Comparison of ENCODE assay signal across 8 cellular contexts in genomic region chr7:43810195-43810941, GRCh38. TPM values are rescaled to one million over a fixed set of nuclear protein-coding genes. Genes with fewer than 3 reads are reported as not detected.
DNase-seq lines count a peak whose midpoint lies in the region; ATAC-seq, FAIRE-seq and TF ChIP-seq lines count a peak whose summit lies in the region.
"Not testable (repeated sequence)": the region's sequence is repeated elsewhere in the genome, so short reads cannot be mapped to it uniquely, and the experiment has no call there.

No MANE protein-coding gene starts in this region.

- H3K36me3 Mint-ChIP-seq in activated CD4-positive, alpha-beta T cell treated with anti-CD3 and anti-CD28 coated beads, Interleukin-2, amount 10 ng/mL, durations not matched to agents 7 days and 5 days (ENCODE audit: low read depth) = not testable (repeated sequence)

- not testable (repeated sequence) for H3K9me3 ChIP-seq in DOHH2 (ENCODE audit: control insufficient read depth, insufficient read depth, low read length); Panc1 (ENCODE audit: control insufficient read depth, insufficient read depth, low read depth, low read length); K562 (replicated peaks; ENCODE audit: control insufficient read depth, insufficient read depth, low read depth, low read length); cardiac muscle cell (ENCODE audit: low read depth); parathyroid adenoma (ENCODE audit: control insufficient read depth, low read length); uterus

- H3K27me3 Mint-ChIP-seq in activated CD4-positive, alpha-beta T cell treated with anti-CD3 and anti-CD28 coated beads, Interleukin-2, amount 10 ng/mL, durations not matched to agents 7 days and 5 days = peaks cover 11% of the 10 kb centered on the region

- H3K4me1 Mint-ChIP-seq in activated CD4-positive, alpha-beta T cell treated with anti-CD3 and anti-CD28 coated beads, Interleukin-2, amount 10 ng/mL, durations not matched to agents 7 days and 5 days = not testable (repeated sequence)

- H3K27ac Mint-ChIP-seq in activated CD4-positive, alpha-beta T cell treated with anti-CD3 and anti-CD28 coated beads, Interleukin-2, amount 10 ng/mL, durations not matched to agents 7 days and 5 days = not testable (repeated sequence)

- ATAC-seq in Panc1 (peak; percentile 72; the same call in 1 of the 2 replicates), K562 (peak; percentile 97)

- not testable (repeated sequence) for H3K36me3 ChIP-seq in DOHH2 (ENCODE audit: control insufficient read depth, low read length); KMS-11 (ENCODE audit: insufficient read depth); Panc1 (ENCODE audit: control insufficient read depth, insufficient read depth, low read length); K562 (ENCODE audit: control insufficient read depth, insufficient read depth, low read length); cardiac muscle cell; parathyroid adenoma (ENCODE audit: control insufficient read depth, insufficient read depth, low read length); uterus

- H3K4me1 ChIP-seq in DOHH2 (ENCODE audit: control insufficient read depth, low read length); Panc1 (ENCODE audit: control insufficient read depth, insufficient read depth, low read length); K562 (replicated peaks in 1 of 2; ENCODE audit: control insufficient read depth in 2 of 2, insufficient read depth in 2 of 2, low read length in 2 of 2); cardiac muscle cell (ENCODE audit: low read depth); parathyroid adenoma; uterus: not testable (repeated sequence)
- peaks cover 12% of the 10 kb centered on the region for H3K4me1 ChIP-seq in KMS-11 (ENCODE audit: low read depth, poor library complexity, severe bottlenecking)

- TF ChIP-seq CTCF in DOHH2 (IDR thresholded peaks at IDR 0.05; ENCODE audit: low read depth, low read length, poor library complexity, severe bottlenecking) (peak; percentile 76), KMS-11 (conservative IDR thresholded peaks at IDR 0.05; ENCODE audit: low read depth, low read length) (peak; percentile 88), K562 (IDR thresholded peaks at IDR 0.05 in 2 of 3, conservative IDR thresholded peaks at IDR 0.05 in 1 of 3; ENCODE audit: insufficient read depth in 2 of 3, low read depth in 1 of 3, low read length in 3 of 3) (peak; percentile 79 to 92 (median 79)), cardiac muscle cell (IDR thresholded peaks at IDR 0.05; ENCODE audit: low read depth, low read length) (peak; percentile 36), parathyroid adenoma (IDR thresholded peaks at IDR 0.05) (peak; percentile 21), uterus (IDR thresholded peaks at IDR 0.05) (peak in 3 of 4 experiments; percentile 5 to 31 (median 9))
- not testable (repeated sequence) for TF ChIP-seq CTCF in Panc1 (IDR thresholded peaks at IDR 0.05)

- WGBS in K562 (ENCODE audit: insufficient coverage, low coverage, missing lambda C conversion rate) = 23% methylated on average over 15 of the region's 16 CpGs

- TF ChIP-seq EP300 in K562 (IDR thresholded peaks at IDR 0.05; ENCODE audit: low read length) = not testable (repeated sequence)

- H3K9me3 Mint-ChIP-seq in activated CD4-positive, alpha-beta T cell treated with anti-CD3 and anti-CD28 coated beads, Interleukin-2, amount 10 ng/mL, durations not matched to agents 7 days and 5 days = not testable (repeated sequence)

- intact Hi-C loops in Panc1 (cut with micrococcal nuclease; ENCODE audit: unreplicated experiment); uterus (cut with DNase I; ENCODE audit: low total_unique reads): not testable (repeated sequence)
- intact Hi-C loops in K562 (cut with micrococcal nuclease) = loop anchor here (1.0 to 5.0 kb wide), 4 partner anchors 28 to 228 kb away; partner anchors contain the start of gene COA1

- POLR2A ChIA-PET in Panc1 (lab: Charles Lee); activated CD4-positive, alpha-beta T cell treated with anti-CD3 and anti-CD28 coated beads, Interleukin-2, amount 10 ng/mL, durations not matched to agents 7 days and 5 days (lab: Charles Lee): not testable (repeated sequence)
- POLR2A ChIA-PET in K562 (lab: Yijun Ruan, JAX) = interaction anchor here (0.6 to 1.0 kb wide), 2 partner anchors 19 to 32 kb away, joined by 4 to 7 read pairs; no protein-coding TSS in a partner anchor

- peaks cover 13% of the 10 kb centered on the region; the same call in 1 of the 2 replicates for H3K27me3 ChIP-seq in DOHH2 (ENCODE audit: control insufficient read depth, low read length)
- not testable (repeated sequence) for H3K27me3 ChIP-seq in KMS-11 (ENCODE audit: insufficient read depth, low read depth); Panc1 (ENCODE audit: control insufficient read depth, insufficient read depth, low read length); K562 (ENCODE audit: control insufficient read depth in 2 of 2, insufficient read depth in 2 of 2, low read length in 2 of 2); cardiac muscle cell; parathyroid adenoma (ENCODE audit: control insufficient read depth, insufficient read depth, low read length); uterus

- TF ChIP-seq POLR2A in K562 (conservative IDR thresholded peaks at IDR 0.05); uterus (IDR thresholded peaks at IDR 0.05): not testable (repeated sequence)

- not testable (repeated sequence) for H2AFZ ChIP-seq in KMS-11 (ENCODE audit: low read depth); K562 (ENCODE audit: low read depth, low read length); parathyroid adenoma

- H3K79me2 ChIP-seq in DOHH2 (ENCODE audit: control insufficient read depth, low read length); KMS-11 (ENCODE audit: insufficient read depth, low read depth); K562 (ENCODE audit: control insufficient read depth, insufficient read depth, low read length); parathyroid adenoma: not testable (repeated sequence)

- H3K4me2 ChIP-seq in DOHH2 (ENCODE audit: low read length); K562 (ENCODE audit: insufficient read depth, low read length); parathyroid adenoma (ENCODE audit: low read length): not testable (repeated sequence)
- H3K4me2 ChIP-seq in KMS-11 = peak overlapping the region; percentile 13; the same call in 1 of the 2 replicates

- H3F3A ChIP-seq in DOHH2 (ENCODE audit: control insufficient read depth, insufficient read depth) = not testable (repeated sequence)

- TF ChIP-seq RAD21 in K562 (CRISPR knock-in tag; conservative IDR thresholded peaks at IDR 0.05 in 1 of 2, IDR thresholded peaks at IDR 0.05 in 1 of 2) = peak; percentile 75 to 86

- not testable (repeated sequence) for H3K27ac ChIP-seq in DOHH2 (ENCODE audit: low read depth, low read length); KMS-11; Panc1 (ENCODE audit: low read length); K562 (ENCODE audit: extremely low read depth, low read depth, low read length); cardiac muscle cell; parathyroid adenoma; uterus

- in situ Hi-C loops in Panc1 (cut with HindIII; ENCODE audit: low pct_unique_long_range_greater_than_20kb, low sequenced_read_pairs); K562 (cut with MboI): not testable (repeated sequence)

- CTCF ChIA-PET in Panc1 (lab: Charles Lee) = interaction anchor here (0.8 kb wide), 1 partner anchor 228 kb away, joined by 3 read pairs; the partner anchor contains the start of gene STK17A
- CTCF ChIA-PET in activated CD4-positive, alpha-beta T cell treated with anti-CD3 and anti-CD28 coated beads, Interleukin-2, amount 10 ng/mL, durations not matched to agents 7 days and 5 days (lab: Charles Lee) = not testable (repeated sequence)
- CTCF ChIA-PET in K562 (lab: Yijun Ruan, JAX; ENCODE audit: low intra/inter-chr PET ratio) = interaction anchor here (1.0 to 2.7 kb wide), 3 partner anchors 28 to 228 kb away, joined by 3 to 15 read pairs (median 6); partner anchors contain the start of gene STK17A

- BruUV-seq in Panc1 (replicated peaks; lab: Mats Ljungman, UMichigan); K562 (replicated peaks; lab: Mats Ljungman, UMichigan): not testable (repeated sequence)

- not testable (repeated sequence) for H3K4me3 ChIP-seq in DOHH2 (ENCODE audit: low read length); KMS-11 (IDR thresholded peaks at IDR 0.05; ENCODE audit: insufficient read depth, low read depth, low read length); Panc1 (ENCODE audit: low read depth in 2 of 2, low read length in 2 of 2); K562; cardiac muscle cell; parathyroid adenoma (ENCODE audit: low read depth, low read length); uterus

- H3K9me2 ChIP-seq in DOHH2 (replicated peaks; ENCODE audit: control insufficient read depth, low read length) = not testable (repeated sequence)

- H3K9me1 ChIP-seq in K562 (ENCODE audit: control insufficient read depth, insufficient read depth, low read length) = not testable (repeated sequence)

- H3K4me3 Mint-ChIP-seq in activated CD4-positive, alpha-beta T cell treated with anti-CD3 and anti-CD28 coated beads, Interleukin-2, amount 10 ng/mL, durations not matched to agents 7 days and 5 days = not testable (repeated sequence)

- not testable (repeated sequence) for H3K9ac ChIP-seq in KMS-11, parathyroid adenoma
- H3K9ac ChIP-seq in K562 (ENCODE audit: insufficient read depth in 1 of 2, low read depth in 2 of 2, low read length in 2 of 2) = peak overlapping the region in 1 of 2 experiments; percentile 4; a peak in 1 of 4 replicates

- H4K20me1 ChIP-seq in DOHH2 (ENCODE audit: control insufficient read depth, insufficient read depth, low read depth, low read length); KMS-11 (ENCODE audit: insufficient read depth); K562 (replicated peaks; ENCODE audit: control insufficient read depth, insufficient read depth, low read length): not testable (repeated sequence)

- not testable (repeated sequence) for DNase-seq in Panc1 (ENCODE audit: low read depth, low spot score)
- DNase-seq in activated CD4-positive, alpha-beta T cell treated with anti-CD3 and anti-CD28 coated beads, Interleukin-2, amount 10 ng/mL, durations not matched to agents 7 days and 5 days = peak; percentile 18
- DNase-seq in K562 (ENCODE audit: extremely low read depth in 1 of 4, low spot score in 3 of 4) = peak; percentile 23 to 86 (median 56)
- peak; percentile 4 to 26 for DNase-seq in cardiac muscle cell (ENCODE audit: low read depth in 1 of 2, low spot score in 1 of 2)
- peak; percentile 37 for DNase-seq in uterus

- peak; percentile 85 for FAIRE-seq in K562 (lab: Jason Lieb, UNC)

RNA-seq across cellular contexts. Expression of gene BLVRA, which starts 51.9 kb away (rescaled TPM):
- 85.5 TPM for total RNA-seq in Panc1 (2021; ENCODE audit: unreplicated experiment)
- polyA plus RNA-seq in Panc1 (2012; ENCODE audit: insufficient read length) = 130 TPM
- total RNA-seq in activated CD4-positive, alpha-beta T cell treated with anti-CD3 and anti-CD28 coated beads, Interleukin-2, amount 10 ng/mL, durations not matched to agents 7 days and 5 days = 10 to 100 TPM; 22.0 to 29.4 TPM
- 13.8 and 14.5 TPM in 2 replicates for total RNA-seq in K562 (2011; cell fraction: chromatin; rRNA removed; ENCODE audit: low replicate concordance)
- 9.5 and 15.5 TPM in 2 replicates for total RNA-seq in K562 (2011; cell fraction: nucleolus; rRNA removed)
- 13.6 and 14.7 TPM in 2 replicates for total RNA-seq in K562 (2011; cell fraction: nucleoplasm; rRNA removed)
- total RNA-seq in K562 (2014; rRNA removed) = 48.2 and 59.6 TPM in 2 replicates
- 54.4 and 54.8 TPM in 2 replicates for total RNA-seq in K562 (2014; rRNA removed; fragmentation: Illumina TruSeq; extraction: Trizol)
- total RNA-seq in K562 (2015; rRNA removed; fragmentation: Illumina TruSeq; extraction: Trizol) = 48.3 and 48.5 TPM in 2 replicates
- total RNA-seq in K562 (2021) = 50.9 and 56.6 TPM in 2 replicates
- polyA plus RNA-seq in K562 (2011; rRNA removed) = 52.5 and 61.5 TPM in 2 replicates
- polyA plus RNA-seq in K562 (2011; cell fraction: cytosol; rRNA removed) = 29.0 and 42.5 TPM in 2 replicates
- polyA plus RNA-seq in K562 (2011; cell fraction: nucleus; rRNA removed) = 11.2 and 19.2 TPM in 2 replicates
- polyA plus RNA-seq in K562 (2012) = 79.1 and 113 TPM in 2 replicates
- 64.2 and 69.0 TPM in 2 replicates for polyA plus RNA-seq in K562 (2014; fragmentation: Illumina TruSeq; extraction: Trizol)
- polyA plus RNA-seq in K562 (2014; fragmentation: Nextera tagmentation; extraction: Ambion mirVana) = 100 to 1,000 TPM; 125 to 147 TPM
- 77.7 and 79.7 TPM in 2 replicates for polyA plus RNA-seq in K562 (2014; rRNA removed)
- 36.3 and 37.4 TPM in 2 replicates for polyA minus RNA-seq in K562 (2011; rRNA and poly(A)+ RNA removed)
- 20.9 and 23.4 TPM in 2 replicates for polyA minus RNA-seq in K562 (2011; cell fraction: cytosol; rRNA and poly(A)+ RNA removed)
- polyA minus RNA-seq in K562 (2011; cell fraction: nucleus; rRNA and poly(A)+ RNA removed) = 6.1 and 10.4 TPM in 2 replicates
- total RNA-seq in cardiac muscle cell = 34.0 and 39.2 TPM in 2 replicates
- 79.2 and 84.4 TPM in 2 replicates for polyA plus RNA-seq in cardiac muscle cell
- 10 to 100 TPM; 20.4 to 93.0 (median 56.5) TPM for total RNA-seq in uterus

RNA-seq across cellular contexts. Expression of gene MRPS24, which starts 58.9 kb away (rescaled TPM):
- 224 TPM for total RNA-seq in Panc1 (2021; ENCODE audit: unreplicated experiment)
- 325 TPM for polyA plus RNA-seq in Panc1 (2012; ENCODE audit: insufficient read length)
- total RNA-seq in activated CD4-positive, alpha-beta T cell treated with anti-CD3 and anti-CD28 coated beads, Interleukin-2, amount 10 ng/mL, durations not matched to agents 7 days and 5 days = 10 to 100 TPM; 77.6 to 84.0 TPM
- total RNA-seq in K562 (2011; cell fraction: chromatin; rRNA removed; ENCODE audit: low replicate concordance) = 20.9 and 28.4 TPM in 2 replicates
- 50.9 and 59.1 TPM in 2 replicates for total RNA-seq in K562 (2011; cell fraction: nucleolus; rRNA removed)
- 40.5 and 59.2 TPM in 2 replicates for total RNA-seq in K562 (2011; cell fraction: nucleoplasm; rRNA removed)
- total RNA-seq in K562 (2014; rRNA removed) = 197 and 210 TPM in 2 replicates
- total RNA-seq in K562 (2014; rRNA removed; fragmentation: Illumina TruSeq; extraction: Trizol) = 111 and 125 TPM in 2 replicates
- total RNA-seq in K562 (2015; rRNA removed; fragmentation: Illumina TruSeq; extraction: Trizol) = 152 and 163 TPM in 2 replicates
- 214 and 225 TPM in 2 replicates for total RNA-seq in K562 (2021)
- 197 and 215 TPM in 2 replicates for polyA plus RNA-seq in K562 (2011; rRNA removed)
- 413 and 533 TPM in 2 replicates for polyA plus RNA-seq in K562 (2011; cell fraction: cytosol; rRNA removed)
- polyA plus RNA-seq in K562 (2011; cell fraction: nucleus; rRNA removed) = 126 and 138 TPM in 2 replicates
- 216 and 269 TPM in 2 replicates for polyA plus RNA-seq in K562 (2012)
- 176 and 179 TPM in 2 replicates for polyA plus RNA-seq in K562 (2014; fragmentation: Illumina TruSeq; extraction: Trizol)
- 10 to 100 TPM; 51.4 to 92.8 TPM for polyA plus RNA-seq in K562 (2014; fragmentation: Nextera tagmentation; extraction: Ambion mirVana)
- polyA plus RNA-seq in K562 (2014; rRNA removed) = 169 and 185 TPM in 2 replicates
- polyA minus RNA-seq in K562 (2011; rRNA and poly(A)+ RNA removed) = 63.1 and 70.4 TPM in 2 replicates
- polyA minus RNA-seq in K562 (2011; cell fraction: cytosol; rRNA and poly(A)+ RNA removed) = 99.1 and 126 TPM in 2 replicates
- 16.0 and 28.5 TPM in 2 replicates for polyA minus RNA-seq in K562 (2011; cell fraction: nucleus; rRNA and poly(A)+ RNA removed)
- total RNA-seq in cardiac muscle cell = 160 and 172 TPM in 2 replicates
- polyA plus RNA-seq in cardiac muscle cell = 183 and 198 TPM in 2 replicates
- 100 to 1,000 TPM in 2 of 4 donors, 10 to 100 TPM in 2; 34.2 to 134 (median 91.1) TPM for total RNA-seq in uterus
